6 cellular contexts compared by ENCODE assay signal in the genomic region with DNA sequence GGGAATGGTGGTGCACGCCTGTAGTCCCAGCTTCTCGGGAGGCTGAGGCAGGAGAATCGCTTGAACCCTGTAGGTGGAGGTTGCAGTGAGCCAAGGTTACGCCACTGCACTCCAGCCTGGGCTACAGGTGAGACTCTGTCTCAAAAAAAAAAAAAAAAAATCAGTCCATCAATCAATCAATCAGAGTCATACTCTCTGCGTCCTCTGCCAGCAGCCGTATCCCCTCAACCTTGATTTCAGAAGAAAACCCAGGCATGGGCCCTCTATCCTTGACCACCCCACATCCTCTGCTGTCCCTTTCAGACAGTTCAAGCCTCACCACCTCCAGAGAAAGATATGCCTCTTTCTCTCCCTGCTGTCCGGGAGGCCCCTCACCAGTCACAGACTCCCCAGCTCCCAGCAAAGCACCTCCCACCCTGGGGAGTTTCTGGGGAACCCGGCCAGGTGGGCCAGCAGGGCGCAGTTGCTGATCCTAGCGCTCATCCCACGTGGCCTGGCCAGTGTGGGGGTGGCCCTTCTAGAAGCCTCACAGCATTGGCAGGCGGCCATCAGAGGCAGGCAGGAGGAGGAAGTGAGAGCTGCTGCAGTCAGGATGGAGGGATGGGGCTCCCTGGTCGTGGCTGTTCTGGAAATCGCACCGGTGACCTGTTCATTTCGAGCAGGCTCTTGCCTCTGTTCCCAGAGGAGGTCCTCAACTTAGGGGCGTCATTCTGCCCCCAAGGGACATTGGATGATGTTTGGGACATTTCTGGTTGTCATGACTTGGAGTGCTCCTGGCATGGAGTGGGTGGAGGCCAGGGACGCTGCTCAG. TPM values are rescaled to one million over a fixed set of nuclear protein-coding genes. Genes with fewer than 3 reads are reported as not detected.
DNase-seq lines count a peak whose midpoint lies in the region; ATAC-seq and TF ChIP-seq lines count a peak whose summit lies in the region.

No MANE protein-coding gene starts in this region.

- no peaks in the 10 kb centered on the region for H3K9me3 ChIP-seq in CD8-positive, alpha-beta T cell (ENCODE audit: low read length)
- H3K9me3 ChIP-seq in breast epithelium = no peaks in the 10 kb centered on the region

- POLR2A ChIA-PET in CD8-positive, alpha-beta T cell (lab: Charles Lee) = no interaction called here

- intact Hi-C loops in CD8-positive, alpha-beta T cell (cut with DNase I, micrococcal nuclease) = loop anchor here in 1 of 2 experiments (5.0 kb wide), 1 partner anchor 1604 kb away; a partner anchor contains a TSS
- intact Hi-C loops in breast epithelium (cut with DNase I; ENCODE audit: low total_unique reads) = no loop called here

- no peaks in the 10 kb centered on the region for H3K27me3 Mint-ChIP-seq in CD8-positive, alpha-beta T cell (ENCODE audit: low read depth)

- H3K4me3 Mint-ChIP-seq in CD8-positive, alpha-beta T cell = peak overlapping the region; percentile 18

- TF ChIP-seq POLR2A in breast epithelium (IDR thresholded peaks at IDR 0.05) = no peak

- no peak overlapping the region for H3K27ac Mint-ChIP-seq in CD8-positive, alpha-beta T cell

- CTCF ChIA-PET in CD8-positive, alpha-beta T cell (lab: Charles Lee) = interaction anchor here (0.9 kb wide), 1 partner anchor 8 kb away, joined by 3 read pairs; no protein-coding TSS in a partner anchor

- H3K36me3 ChIP-seq in CD8-positive, alpha-beta T cell (ENCODE audit: insufficient read depth, low read length) = no peaks in the 10 kb centered on the region
- no peaks in the 10 kb centered on the region for H3K36me3 ChIP-seq in breast epithelium

- peaks cover 15% of the 10 kb centered on the region for H3K4me1 ChIP-seq in CD8-positive, alpha-beta T cell (ENCODE audit: insufficient read depth, low read length)
- peaks cover 4 to 9% of the 10 kb centered on the region in 2 donors for H3K4me1 ChIP-seq in breast epithelium

- H3K4me1 Mint-ChIP-seq in CD8-positive, alpha-beta T cell (ENCODE audit: low read depth) = peaks cover 15% of the 10 kb centered on the region

- H3K4me3 ChIP-seq in CD8-positive, alpha-beta T cell (ENCODE audit: low read depth, low read length) = no peak overlapping the region
- H3K4me3 ChIP-seq in breast epithelium = peak overlapping the region in 1 of 3 donors; percentile 12

- DNase-seq in CD8-positive, alpha-beta T cell = no peak
- DNase-seq in Kasumi-1 (lab: John Stamatoyannopoulos, UW) (peak; percentile 65 to 87), breast epithelium (ENCODE audit: low spot score in 2 of 2) (peak; percentile 81 to 84), occipital lobe (lab: John Stamatoyannopoulos, UW) (peak; percentile 62)

- no peak overlapping the region for H3K27ac ChIP-seq in CD8-positive, alpha-beta T cell (ENCODE audit: low read depth, low read length)
- peak overlapping the region; percentile 2 to 72 for H3K27ac ChIP-seq in breast epithelium

- no peak for TF ChIP-seq CTCF in CD8-positive, alpha-beta T cell (IDR thresholded peaks at IDR 0.05)
- TF ChIP-seq CTCF in breast epithelium (IDR thresholded peaks at IDR 0.05) = no peak

- peaks cover 8% of the 10 kb centered on the region for H3K36me3 Mint-ChIP-seq in CD8-positive, alpha-beta T cell

- no peaks in the 10 kb centered on the region for H3K27me3 ChIP-seq in CD8-positive, alpha-beta T cell (ENCODE audit: insufficient read depth, low read length)
- no peaks in the 10 kb centered on the region for H3K27me3 ChIP-seq in breast epithelium

- H3K9me3 Mint-ChIP-seq in CD8-positive, alpha-beta T cell = no peaks in the 10 kb centered on the region

- ATAC-seq in CD8-positive, alpha-beta T cell = no peak
- no peak for ATAC-seq in GM18907 (IDR thresholded peaks at IDR 0.05; ENCODE audit: unreplicated experiment)
- ATAC-seq in GM18861 (IDR thresholded peaks at IDR 0.05; ENCODE audit: unreplicated experiment) = no peak

RNA-seq across cellular contexts. Expression of a gene that starts 10.2 kb away (rescaled TPM):
- total RNA-seq in CD8-positive, alpha-beta T cell = under 1 TPM in 1 of 2 experiments, not detected in 1; 0.92 TPM
- total RNA-seq in breast epithelium (1 to 10 TPM in 2 of 3 donors, not detected in 1; 1.0 to 2.3 TPM), occipital lobe (not detected)

RNA-seq across cellular contexts. Expression of a gene that starts 15.6 kb away (rescaled TPM):
- total RNA-seq in CD8-positive, alpha-beta T cell = not detected
- 1 to 10 TPM in 1 of 3 donors, not detected in 2; 1.8 TPM for total RNA-seq in breast epithelium
- total RNA-seq in occipital lobe = not detected

RNA-seq across cellular contexts. Expression of a gene that starts 17.3 kb away (rescaled TPM):
- total RNA-seq in CD8-positive, alpha-beta T cell = 1 to 10 TPM; 2.2 to 4.4 TPM
- total RNA-seq in breast epithelium (1 to 10 TPM in 2 of 3 donors, not detected in 1; 2.5 to 3.9 TPM), occipital lobe (not detected)

RNA-seq across cellular contexts. Expression of a gene that starts 29.8 kb away (rescaled TPM):
- 100 to 1,000 TPM; 164 to 167 TPM for total RNA-seq in CD8-positive, alpha-beta T cell
- 10 to 100 TPM; 32.6 to 38.0 (median 33.3) TPM for total RNA-seq in breast epithelium
- total RNA-seq in occipital lobe = 26.4 TPM

RNA-seq across cellular contexts. Expression of a gene that starts 30.3 kb away (rescaled TPM):
- total RNA-seq in CD8-positive, alpha-beta T cell = 10 to 100 TPM; 25.9 to 26.1 TPM
- total RNA-seq in breast epithelium = 10 to 100 TPM; 44.6 to 52.8 (median 47.4) TPM
- 35.7 TPM for total RNA-seq in occipital lobe

Comparison
In these comparisons a context has a peak if more than half of its experiments do, and no peak if none do; other contexts are left out.
1. DNase-seq: peak in Kasumi-1 (2 of 2), breast epithelium (2 of 2) and occipital lobe (single experiment); none in CD8-positive, alpha-beta T cell (0 of 7).